15 cellular contexts compared by ENCODE assay signal in genomic region chr16:68379472-68380347, GRCh38.
DNase-seq lines count a peak whose midpoint lies in the region; ATAC-seq and TF ChIP-seq lines count a peak whose summit lies in the region.
"Had no signal": no experiment of that assay in that cellular context is flagged by ENCODE, and none has a peak within 500 bp of the region (broad histone marks: within the 10 kb centered on the region; RNA-seq: fewer than 3 reads in every experiment).

No MANE protein-coding gene starts in this region.

- TF ChIP-seq POLR2A in thyroid gland (IDR thresholded peaks at IDR 0.05) (no peak), ovary (IDR thresholded peaks at IDR 0.05) (no peak)

- no peak for TF ChIP-seq EP300 in ovary (IDR thresholded peaks at IDR 0.05)

- peaks cover 0 to 6% of the 10 kb centered on the region in 2 donors for H3K4me1 ChIP-seq in right atrium auricular region
- H3K4me1 ChIP-seq in thyroid gland: peaks cover 6 to 22% of the 10 kb centered on the region in 2 donors
- H3K4me1 ChIP-seq in ovary (ENCODE audit: insufficient read depth): no peaks in the 10 kb centered on the region
- H3K4me1 ChIP-seq: body of pancreas had no signal

- intact Hi-C loops in Right ventricle myocardium inferior (cut with DNase I) (no loop called here), thyroid gland (cut with DNase I) (no loop called here), ovary (cut with DNase I) (loop anchor here in 1 of 4 donors (1.0 kb wide), 1 partner anchor 23 kb away; no protein-coding TSS in a partner anchor)

- ATAC-seq in Right ventricle myocardium inferior (no peak), GM18861 (IDR thresholded peaks at IDR 0.05; ENCODE audit: unreplicated experiment) (no peak)
- ATAC-seq: body of pancreas had no signal

- no peaks in the 10 kb centered on the region for H3K9me3 ChIP-seq in right atrium auricular region
- H3K9me3 ChIP-seq in thyroid gland: no peaks in the 10 kb centered on the region
- H3K9me3 ChIP-seq in ovary: no peaks in the 10 kb centered on the region
- H3K9me3 ChIP-seq: body of pancreas, thoracic aorta had no signal

- TF ChIP-seq CTCF in right atrium auricular region (IDR thresholded peaks at IDR 0.05) (no peak), thyroid gland (IDR thresholded peaks at IDR 0.05) (no peak), ovary (IDR thresholded peaks at IDR 0.05) (no peak)

- DNase-seq in Right ventricle myocardium inferior (ENCODE audit: missing footprints) (peak; percentile 25), right atrium auricular region (ENCODE audit: low spot score) (no peak), NAMALWA (ENCODE audit: low spot score) (peak; percentile 62), cerebellum (ENCODE audit: low spot score) (peak; percentile 79), thyroid gland (peak; percentile 89 to 91), ovary (no peak), NOMO-1 treated with dmso at 0.1 percent for 144 hours (lab: John Stamatoyannopoulos, UW; ENCODE audit: unreplicated experiment) (no peak)
- DNase-seq: activated CD4-positive, CD25-positive, alpha-beta regulatory T cell; body of pancreas; GOT3; MM.1S; NCI-H1694; NCI-H446 treated with DMSO at 0.1 percent for 48 hours had no signal

- H3K27ac ChIP-seq in right atrium auricular region (no peak overlapping the region), thyroid gland (no peak overlapping the region), ovary (no peak overlapping the region)
- H3K27ac ChIP-seq: body of pancreas, thoracic aorta had no signal

- H3K27me3 ChIP-seq in right atrium auricular region (no peaks in the 10 kb centered on the region), thyroid gland (no peaks in the 10 kb centered on the region), ovary (no peaks in the 10 kb centered on the region)
- H3K27me3 ChIP-seq: body of pancreas had no signal

- WGBS in thyroid gland, 2 donors: 52 to 55% methylated on average over 15 to 18 of the region's 18 CpGs
- WGBS in ovary, 3 donors: 81 to 85% (median 85%) methylated on average over 18 of the region's 18 CpGs

- H3K36me3 ChIP-seq in right atrium auricular region: no peaks in the 10 kb centered on the region
- H3K36me3 ChIP-seq in thyroid gland: no peaks in the 10 kb centered on the region
- H3K36me3 ChIP-seq in ovary: no peaks in the 10 kb centered on the region
- H3K36me3 ChIP-seq: thoracic aorta had no signal

- H3K4me3 ChIP-seq in right atrium auricular region (no peak overlapping the region), thyroid gland (replicated peaks in 1 of 3) (no peak overlapping the region), ovary (no peak overlapping the region)
- H3K4me3 ChIP-seq: body of pancreas, thoracic aorta had no signal

Comparison
In these comparisons a context has a peak if more than half of its experiments do, and no peak if none do; other contexts are left out.
1. DNase-seq: peak in Right ventricle myocardium inferior (single experiment), NAMALWA (single experiment), cerebellum (single experiment) and thyroid gland (2 of 2); none in right atrium auricular region (single experiment), ovary (0 of 5) and NOMO-1 treated with dmso at 0.1 percent for 144 hours (single experiment).